Comparison of ENCODE assay signal across 7 cellular contexts in genomic region chr2:167794554-167795255, GRCh38.
"Had no signal": no experiment of that assay in that cellular context is flagged by ENCODE, and none has a peak within 500 bp of the region (broad histone marks: within the 10 kb centered on the region; RNA-seq: fewer than 3 reads in every experiment).

No MANE protein-coding gene starts in this region.

- H3K27ac ChIP-seq: HL-60 had no signal

- ATAC-seq: K562 had no signal

- H3K4me3 Mint-ChIP-seq: GM23338, H9 had no signal

- DNase-seq: H9, HCEC 1CT, IMR-90, KG1 had no signal
